ENCODE assay signal across 1 cellular context in the genomic region with DNA sequence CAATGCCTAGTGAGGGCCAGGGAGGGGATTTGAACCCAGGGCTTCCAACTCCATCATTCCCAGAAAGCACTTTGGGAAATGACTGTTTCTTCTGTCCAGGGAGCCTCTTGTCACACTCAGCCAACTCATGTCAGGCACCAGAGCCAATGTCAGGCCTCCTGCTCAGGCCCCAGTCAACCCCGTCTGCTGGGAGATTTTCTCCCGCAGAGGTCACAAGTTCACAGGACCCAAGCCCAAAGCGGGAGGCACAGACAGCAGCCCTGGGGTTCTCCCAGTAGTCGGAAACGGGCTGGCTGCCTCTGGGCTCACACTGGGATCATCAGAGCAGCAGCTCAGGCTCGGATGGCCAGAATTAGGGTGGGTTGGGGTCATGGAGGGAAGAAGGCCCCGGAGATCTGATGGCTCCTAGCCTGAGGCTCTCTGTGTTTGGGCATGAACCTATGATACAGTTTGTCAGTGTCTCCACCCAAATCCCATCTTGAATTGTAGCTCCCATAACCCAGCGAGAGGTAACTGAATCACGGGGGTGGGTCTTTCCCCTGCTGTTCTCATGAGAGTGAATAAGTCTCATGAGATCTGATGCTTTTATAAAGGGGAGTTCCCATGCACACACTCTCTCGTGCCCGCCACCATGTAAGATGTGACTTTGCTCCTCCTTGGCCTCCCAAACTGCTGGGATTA.
TF ChIP-seq lines count a peak whose summit lies in the region.

No MANE protein-coding gene starts in this region.

TF ChIP-seq in HepG2, 621 proteins besides CTCF, POLR2A, EP300 and RAD21 (continues in another document):
- TF ChIP-seq ZNF12 (CRISPR knock-in tag; IDR thresholded peaks at IDR 0.05) (no peak), KMT2B (CRISPR knock-in tag; IDR thresholded peaks at IDR 0.05) (no peak), SALL1 (CRISPR knock-in tag; IDR thresholded peaks at IDR 0.05) (0 out of 2 replicates have a peak, but pooled peaks have one; percentile 6), ZNF556 (CRISPR knock-in tag; IDR thresholded peaks at IDR 0.05; ENCODE audit: borderline replicate concordance) (no peak), XRCC5 (optimal IDR thresholded peaks at IDR 0.05; ENCODE audit: low read length) (no peak), HOXA3 (CRISPR knock-in tag; IDR thresholded peaks at IDR 0.05) (no peak), MTF1 (CRISPR knock-in tag; IDR thresholded peaks at IDR 0.05) (no peak), FIP1L1 (IDR thresholded peaks at IDR 0.05; ENCODE audit: borderline replicate concordance, insufficient read depth, low read depth, low read length) (no peak), HOXA9 (CRISPR knock-in tag; IDR thresholded peaks at IDR 0.05; ENCODE audit: borderline replicate concordance) (no peak), ZFP62 (CRISPR knock-in tag; IDR thresholded peaks at IDR 0.05) (no peak), GZF1 (CRISPR knock-in tag; IDR thresholded peaks at IDR 0.05) (no peak), ZNF761 (CRISPR knock-in tag; conservative IDR thresholded peaks at IDR 0.05) (no peak), ZFYVE20 (CRISPR knock-in tag; IDR thresholded peaks at IDR 0.05; ENCODE audit: borderline replicate concordance, low read depth) (no peak), ZNF138 (CRISPR knock-in tag; IDR thresholded peaks at IDR 0.05; ENCODE audit: low read depth) (no peak), MLLT10 (CRISPR knock-in tag; IDR thresholded peaks at IDR 0.05) (no peak), NR2F6 (IDR thresholded peaks at IDR 0.05) (no peak), NR2F6 (CRISPR knock-in tag; IDR thresholded peaks at IDR 0.05) (peak; percentile 53), CBX5 (CRISPR knock-in tag; IDR thresholded peaks at IDR 0.05; ENCODE audit: borderline replicate concordance) (no peak), NFATC3 (CRISPR knock-in tag; IDR thresholded peaks at IDR 0.05) (no peak), ZNF75D (CRISPR knock-in tag; IDR thresholded peaks at IDR 0.05; ENCODE audit: borderline replicate concordance) (no peak), ZNF709 (CRISPR knock-in tag; IDR thresholded peaks at IDR 0.05) (no peak), BHLHE40 (IDR thresholded peaks at IDR 0.05; ENCODE audit: low read length) (no peak), HHEX (CRISPR knock-in tag; IDR thresholded peaks at IDR 0.05) (no peak), TEAD3 (CRISPR knock-in tag; optimal IDR thresholded peaks at IDR 0.05; ENCODE audit: borderline replicate concordance) (peak; percentile 22), KDM2A (CRISPR knock-in tag; IDR thresholded peaks at IDR 0.05; ENCODE audit: borderline replicate concordance, low read depth) (0 out of 2 replicates have a peak, but pooled peaks have one; percentile 26), ARNT (IDR thresholded peaks at IDR 0.05) (no peak), ZNF333 (CRISPR knock-in tag; IDR thresholded peaks at IDR 0.05; ENCODE audit: borderline replicate concordance) (no peak), ZNF101 (CRISPR knock-in tag; IDR thresholded peaks at IDR 0.05; ENCODE audit: borderline replicate concordance, low read depth) (no peak), GATAD1 (CRISPR knock-in tag; IDR thresholded peaks at IDR 0.05) (no peak), ZFX (CRISPR knock-in tag; IDR thresholded peaks at IDR 0.05; ENCODE audit: low read depth) (peak; percentile 23; the same call in 1 of the 2 replicates), AGO2 (optimal IDR thresholded peaks at IDR 0.05; ENCODE audit: low read depth, low read length) (no peak), ARHGAP35 (CRISPR knock-in tag; IDR thresholded peaks at IDR 0.05; ENCODE audit: borderline replicate concordance) (no peak), ZNF431 (CRISPR knock-in tag; IDR thresholded peaks at IDR 0.05; ENCODE audit: borderline replicate concordance, low read depth) (peak; percentile 77; the same call in 1 of the 2 replicates), CENPX (CRISPR knock-in tag; IDR thresholded peaks at IDR 0.05) (no peak), ZSCAN25 (CRISPR knock-in tag; IDR thresholded peaks at IDR 0.05) (no peak), ZNF891 (CRISPR knock-in tag; IDR thresholded peaks at IDR 0.05) (peak; percentile 49; the same call in 1 of the 2 replicates), RARA (CRISPR knock-in tag; IDR thresholded peaks at IDR 0.05) (peak; percentile 70)
- TF ChIP-seq, protein P1, sequence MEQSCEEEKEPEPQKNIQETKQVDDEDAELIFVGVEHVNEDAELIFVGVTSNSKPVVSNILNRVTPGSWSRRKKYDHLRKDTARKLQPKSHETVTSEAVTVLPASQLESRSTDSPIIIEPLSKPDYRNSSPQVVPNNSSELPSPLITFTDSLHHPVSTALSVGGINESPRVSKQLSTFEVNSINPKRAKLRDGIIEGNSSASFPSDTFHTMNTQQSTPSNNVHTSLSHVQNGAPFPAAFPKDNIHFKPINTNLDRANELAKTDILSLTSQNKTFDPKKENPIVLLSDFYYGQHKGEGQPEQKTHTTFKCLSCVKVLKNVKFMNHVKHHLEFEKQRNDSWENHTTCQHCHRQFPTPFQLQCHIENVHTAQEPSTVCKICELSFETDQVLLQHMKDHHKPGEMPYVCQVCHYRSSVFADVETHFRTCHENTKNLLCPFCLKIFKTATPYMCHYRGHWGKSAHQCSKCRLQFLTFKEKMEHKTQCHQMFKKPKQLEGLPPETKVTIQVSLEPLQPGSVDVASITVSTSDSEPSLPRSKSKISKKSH (CRISPR knock-in tag; IDR thresholded peaks at IDR 0.05; ENCODE audit: borderline replicate concordance): 0 out of 2 replicates have a peak, but pooled peaks have one; percentile 10
- TF ChIP-seq, protein P2, sequence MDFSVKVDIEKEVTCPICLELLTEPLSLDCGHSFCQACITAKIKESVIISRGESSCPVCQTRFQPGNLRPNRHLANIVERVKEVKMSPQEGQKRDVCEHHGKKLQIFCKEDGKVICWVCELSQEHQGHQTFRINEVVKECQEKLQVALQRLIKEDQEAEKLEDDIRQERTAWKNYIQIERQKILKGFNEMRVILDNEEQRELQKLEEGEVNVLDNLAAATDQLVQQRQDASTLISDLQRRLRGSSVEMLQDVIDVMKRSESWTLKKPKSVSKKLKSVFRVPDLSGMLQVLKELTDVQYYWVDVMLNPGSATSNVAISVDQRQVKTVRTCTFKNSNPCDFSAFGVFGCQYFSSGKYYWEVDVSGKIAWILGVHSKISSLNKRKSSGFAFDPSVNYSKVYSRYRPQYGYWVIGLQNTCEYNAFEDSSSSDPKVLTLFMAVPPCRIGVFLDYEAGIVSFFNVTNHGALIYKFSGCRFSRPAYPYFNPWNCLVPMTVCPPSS (IDR thresholded peaks at IDR 0.05): no peak
- TF ChIP-seq, protein P3, sequence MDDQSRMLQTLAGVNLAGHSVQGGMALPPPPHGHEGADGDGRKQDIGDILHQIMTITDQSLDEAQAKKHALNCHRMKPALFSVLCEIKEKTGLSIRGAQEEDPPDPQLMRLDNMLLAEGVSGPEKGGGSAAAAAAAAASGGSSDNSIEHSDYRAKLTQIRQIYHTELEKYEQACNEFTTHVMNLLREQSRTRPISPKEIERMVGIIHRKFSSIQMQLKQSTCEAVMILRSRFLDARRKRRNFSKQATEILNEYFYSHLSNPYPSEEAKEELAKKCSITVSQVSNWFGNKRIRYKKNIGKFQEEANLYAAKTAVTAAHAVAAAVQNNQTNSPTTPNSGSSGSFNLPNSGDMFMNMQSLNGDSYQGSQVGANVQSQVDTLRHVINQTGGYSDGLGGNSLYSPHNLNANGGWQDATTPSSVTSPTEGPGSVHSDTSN (CRISPR knock-in tag; IDR thresholded peaks at IDR 0.05; ENCODE audit: borderline replicate concordance): no peak
- TF ChIP-seq, protein P4, sequence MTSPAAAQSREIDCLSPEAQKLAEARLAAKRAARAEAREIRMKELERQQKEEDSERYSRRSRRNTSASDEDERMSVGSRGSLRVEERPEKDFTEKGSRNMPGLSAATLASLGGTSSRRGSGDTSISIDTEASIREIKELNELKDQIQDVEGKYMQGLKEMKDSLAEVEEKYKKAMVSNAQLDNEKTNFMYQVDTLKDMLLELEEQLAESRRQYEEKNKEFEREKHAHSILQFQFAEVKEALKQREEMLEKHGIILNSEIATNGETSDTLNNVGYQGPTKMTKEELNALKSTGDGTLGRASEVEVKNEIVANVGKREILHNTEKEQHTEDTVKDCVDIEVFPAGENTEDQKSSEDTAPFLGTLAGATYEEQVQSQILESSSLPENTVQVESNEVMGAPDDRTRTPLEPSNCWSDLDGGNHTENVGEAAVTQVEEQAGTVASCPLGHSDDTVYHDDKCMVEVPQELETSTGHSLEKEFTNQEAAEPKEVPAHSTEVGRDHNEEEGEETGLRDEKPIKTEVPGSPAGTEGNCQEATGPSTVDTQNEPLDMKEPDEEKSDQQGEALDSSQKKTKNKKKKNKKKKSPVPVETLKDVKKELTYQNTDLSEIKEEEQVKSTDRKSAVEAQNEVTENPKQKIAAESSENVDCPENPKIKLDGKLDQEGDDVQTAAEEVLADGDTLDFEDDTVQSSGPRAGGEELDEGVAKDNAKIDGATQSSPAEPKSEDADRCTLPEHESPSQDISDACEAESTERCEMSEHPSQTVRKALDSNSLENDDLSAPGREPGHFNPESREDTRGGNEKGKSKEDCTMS (CRISPR knock-in tag; conservative IDR thresholded peaks at IDR 0.05): no peak
- TF ChIP-seq, protein P5, sequence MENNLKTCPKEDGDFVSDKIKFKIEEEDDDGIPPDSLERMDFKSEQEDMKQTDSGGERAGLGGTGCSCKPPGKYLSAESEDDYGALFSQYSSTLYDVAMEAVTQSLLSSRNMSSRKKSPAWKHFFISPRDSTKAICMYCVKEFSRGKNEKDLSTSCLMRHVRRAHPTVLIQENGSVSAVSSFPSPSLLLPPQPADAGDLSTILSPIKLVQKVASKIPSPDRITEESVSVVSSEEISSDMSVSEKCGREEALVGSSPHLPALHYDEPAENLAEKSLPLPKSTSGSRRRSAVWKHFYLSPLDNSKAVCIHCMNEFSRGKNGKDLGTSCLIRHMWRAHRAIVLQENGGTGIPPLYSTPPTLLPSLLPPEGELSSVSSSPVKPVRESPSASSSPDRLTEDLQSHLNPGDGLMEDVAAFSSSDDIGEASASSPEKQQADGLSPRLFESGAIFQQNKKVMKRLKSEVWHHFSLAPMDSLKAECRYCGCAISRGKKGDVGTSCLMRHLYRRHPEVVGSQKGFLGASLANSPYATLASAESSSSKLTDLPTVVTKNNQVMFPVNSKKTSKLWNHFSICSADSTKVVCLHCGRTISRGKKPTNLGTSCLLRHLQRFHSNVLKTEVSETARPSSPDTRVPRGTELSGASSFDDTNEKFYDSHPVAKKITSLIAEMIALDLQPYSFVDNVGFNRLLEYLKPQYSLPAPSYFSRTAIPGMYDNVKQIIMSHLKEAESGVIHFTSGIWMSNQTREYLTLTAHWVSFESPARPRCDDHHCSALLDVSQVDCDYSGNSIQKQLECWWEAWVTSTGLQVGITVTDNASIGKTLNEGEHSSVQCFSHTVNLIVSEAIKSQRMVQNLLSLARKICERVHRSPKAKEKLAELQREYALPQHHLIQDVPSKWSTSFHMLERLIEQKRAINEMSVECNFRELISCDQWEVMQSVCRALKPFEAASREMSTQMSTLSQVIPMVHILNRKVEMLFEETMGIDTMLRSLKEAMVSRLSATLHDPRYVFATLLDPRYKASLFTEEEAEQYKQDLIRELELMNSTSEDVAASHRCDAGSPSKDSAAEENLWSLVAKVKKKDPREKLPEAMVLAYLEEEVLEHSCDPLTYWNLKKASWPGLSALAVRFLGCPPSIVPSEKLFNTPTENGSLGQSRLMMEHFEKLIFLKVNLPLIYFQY (CRISPR knock-in tag; IDR thresholded peaks at IDR 0.05; ENCODE audit: borderline replicate concordance): no peak
- TF ChIP-seq, protein P6, sequence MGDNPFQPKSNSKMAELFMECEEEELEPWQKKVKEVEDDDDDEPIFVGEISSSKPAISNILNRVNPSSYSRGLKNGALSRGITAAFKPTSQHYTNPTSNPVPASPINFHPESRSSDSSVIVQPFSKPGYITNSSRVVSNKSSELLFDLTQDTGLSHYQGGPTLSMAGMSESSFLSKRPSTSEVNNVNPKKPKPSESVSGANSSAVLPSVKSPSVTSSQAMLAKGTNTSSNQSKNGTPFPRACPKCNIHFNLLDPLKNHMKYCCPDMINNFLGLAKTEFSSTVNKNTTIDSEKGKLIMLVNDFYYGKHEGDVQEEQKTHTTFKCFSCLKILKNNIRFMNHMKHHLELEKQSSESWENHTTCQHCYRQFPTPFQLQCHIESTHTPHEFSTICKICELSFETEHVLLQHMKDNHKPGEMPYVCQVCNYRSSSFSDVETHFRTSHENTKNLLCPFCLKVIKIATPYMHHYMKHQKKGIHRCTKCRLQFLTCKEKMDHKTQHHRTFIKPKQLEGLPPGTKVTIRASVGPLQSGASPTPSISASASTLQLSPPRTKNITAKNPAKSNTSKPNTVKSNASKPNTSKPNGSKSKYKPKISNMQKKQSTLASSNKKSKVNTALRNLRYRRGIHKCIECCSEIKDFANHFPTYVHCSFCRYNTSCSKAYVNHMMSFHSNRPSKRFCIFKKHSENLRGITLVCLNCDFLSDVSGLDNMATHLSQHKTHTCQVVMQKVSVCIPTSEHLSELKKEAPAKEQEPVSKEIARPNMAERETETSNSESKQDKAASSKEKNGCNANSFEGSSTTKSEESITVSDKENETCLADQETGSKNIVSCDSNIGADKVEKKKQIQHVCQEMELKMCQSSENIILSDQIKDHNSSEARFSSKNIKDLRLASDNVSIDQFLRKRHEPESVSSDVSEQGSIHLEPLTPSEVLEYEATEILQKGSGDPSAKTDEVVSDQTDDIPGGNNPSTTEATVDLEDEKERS (CRISPR knock-in tag; IDR thresholded peaks at IDR 0.05): no peak
- TF ChIP-seq, protein P7, sequence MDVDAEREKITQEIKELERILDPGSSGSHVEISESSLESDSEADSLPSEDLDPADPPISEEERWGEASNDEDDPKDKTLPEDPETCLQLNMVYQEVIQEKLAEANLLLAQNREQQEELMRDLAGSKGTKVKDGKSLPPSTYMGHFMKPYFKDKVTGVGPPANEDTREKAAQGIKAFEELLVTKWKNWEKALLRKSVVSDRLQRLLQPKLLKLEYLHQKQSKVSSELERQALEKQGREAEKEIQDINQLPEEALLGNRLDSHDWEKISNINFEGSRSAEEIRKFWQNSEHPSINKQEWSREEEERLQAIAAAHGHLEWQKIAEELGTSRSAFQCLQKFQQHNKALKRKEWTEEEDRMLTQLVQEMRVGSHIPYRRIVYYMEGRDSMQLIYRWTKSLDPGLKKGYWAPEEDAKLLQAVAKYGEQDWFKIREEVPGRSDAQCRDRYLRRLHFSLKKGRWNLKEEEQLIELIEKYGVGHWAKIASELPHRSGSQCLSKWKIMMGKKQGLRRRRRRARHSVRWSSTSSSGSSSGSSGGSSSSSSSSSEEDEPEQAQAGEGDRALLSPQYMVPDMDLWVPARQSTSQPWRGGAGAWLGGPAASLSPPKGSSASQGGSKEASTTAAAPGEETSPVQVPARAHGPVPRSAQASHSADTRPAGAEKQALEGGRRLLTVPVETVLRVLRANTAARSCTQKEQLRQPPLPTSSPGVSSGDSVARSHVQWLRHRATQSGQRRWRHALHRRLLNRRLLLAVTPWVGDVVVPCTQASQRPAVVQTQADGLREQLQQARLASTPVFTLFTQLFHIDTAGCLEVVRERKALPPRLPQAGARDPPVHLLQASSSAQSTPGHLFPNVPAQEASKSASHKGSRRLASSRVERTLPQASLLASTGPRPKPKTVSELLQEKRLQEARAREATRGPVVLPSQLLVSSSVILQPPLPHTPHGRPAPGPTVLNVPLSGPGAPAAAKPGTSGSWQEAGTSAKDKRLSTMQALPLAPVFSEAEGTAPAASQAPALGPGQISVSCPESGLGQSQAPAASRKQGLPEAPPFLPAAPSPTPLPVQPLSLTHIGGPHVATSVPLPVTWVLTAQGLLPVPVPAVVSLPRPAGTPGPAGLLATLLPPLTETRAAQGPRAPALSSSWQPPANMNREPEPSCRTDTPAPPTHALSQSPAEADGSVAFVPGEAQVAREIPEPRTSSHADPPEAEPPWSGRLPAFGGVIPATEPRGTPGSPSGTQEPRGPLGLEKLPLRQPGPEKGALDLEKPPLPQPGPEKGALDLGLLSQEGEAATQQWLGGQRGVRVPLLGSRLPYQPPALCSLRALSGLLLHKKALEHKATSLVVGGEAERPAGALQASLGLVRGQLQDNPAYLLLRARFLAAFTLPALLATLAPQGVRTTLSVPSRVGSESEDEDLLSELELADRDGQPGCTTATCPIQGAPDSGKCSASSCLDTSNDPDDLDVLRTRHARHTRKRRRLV (CRISPR knock-in tag; IDR thresholded peaks at IDR 0.05): no peak
